1 cellular context compared by ENCODE assay signal in genomic region chr6:154606860-154607259, GRCh38.
TF ChIP-seq lines count a peak whose summit lies in the region.

No MANE protein-coding gene starts in this region.

TF ChIP-seq in IMR-90, 13 proteins besides CTCF, POLR2A, EP300 and RAD21 (continued from another document):
- TF ChIP-seq CEBPB (IDR thresholded peaks at IDR 0.05; ENCODE audit: low read depth, low read length) = no peak
- no peak for TF ChIP-seq MAFK (IDR thresholded peaks at IDR 0.05; ENCODE audit: low read depth, low read length)
- no peak for TF ChIP-seq FOS (IDR thresholded peaks at IDR 0.05; ENCODE audit: low read depth, low read length)
- no peak for TF ChIP-seq RCOR1 (IDR thresholded peaks at IDR 0.05; ENCODE audit: insufficient replicate concordance, low read length)
- TF ChIP-seq MAZ (IDR thresholded peaks at IDR 0.05; ENCODE audit: borderline replicate concordance, low read depth, low read length) = no peak
- TF ChIP-seq USF2 (IDR thresholded peaks at IDR 0.05; ENCODE audit: low read depth, low read length) = no peak
- no peak for TF ChIP-seq RFX5 (IDR thresholded peaks at IDR 0.05; ENCODE audit: low read depth, low read length)
- no peak for TF ChIP-seq MXI1 (IDR thresholded peaks at IDR 0.05; ENCODE audit: borderline replicate concordance, low read depth, low read length)
- TF ChIP-seq CHD1 (IDR thresholded peaks at IDR 0.05; ENCODE audit: low read depth, low read length) = no peak
- no peak for TF ChIP-seq SMC3 (IDR thresholded peaks at IDR 0.05; ENCODE audit: low read depth, low read length)
- no peak for TF ChIP-seq ELK1 (IDR thresholded peaks at IDR 0.05; ENCODE audit: borderline replicate concordance, low read depth, low read length)
- no peak for TF ChIP-seq NFE2L2 (IDR thresholded peaks at IDR 0.05; ENCODE audit: low read depth, low read length)
